ENCODE assay signal across 1 cellular context in the genomic region with DNA sequence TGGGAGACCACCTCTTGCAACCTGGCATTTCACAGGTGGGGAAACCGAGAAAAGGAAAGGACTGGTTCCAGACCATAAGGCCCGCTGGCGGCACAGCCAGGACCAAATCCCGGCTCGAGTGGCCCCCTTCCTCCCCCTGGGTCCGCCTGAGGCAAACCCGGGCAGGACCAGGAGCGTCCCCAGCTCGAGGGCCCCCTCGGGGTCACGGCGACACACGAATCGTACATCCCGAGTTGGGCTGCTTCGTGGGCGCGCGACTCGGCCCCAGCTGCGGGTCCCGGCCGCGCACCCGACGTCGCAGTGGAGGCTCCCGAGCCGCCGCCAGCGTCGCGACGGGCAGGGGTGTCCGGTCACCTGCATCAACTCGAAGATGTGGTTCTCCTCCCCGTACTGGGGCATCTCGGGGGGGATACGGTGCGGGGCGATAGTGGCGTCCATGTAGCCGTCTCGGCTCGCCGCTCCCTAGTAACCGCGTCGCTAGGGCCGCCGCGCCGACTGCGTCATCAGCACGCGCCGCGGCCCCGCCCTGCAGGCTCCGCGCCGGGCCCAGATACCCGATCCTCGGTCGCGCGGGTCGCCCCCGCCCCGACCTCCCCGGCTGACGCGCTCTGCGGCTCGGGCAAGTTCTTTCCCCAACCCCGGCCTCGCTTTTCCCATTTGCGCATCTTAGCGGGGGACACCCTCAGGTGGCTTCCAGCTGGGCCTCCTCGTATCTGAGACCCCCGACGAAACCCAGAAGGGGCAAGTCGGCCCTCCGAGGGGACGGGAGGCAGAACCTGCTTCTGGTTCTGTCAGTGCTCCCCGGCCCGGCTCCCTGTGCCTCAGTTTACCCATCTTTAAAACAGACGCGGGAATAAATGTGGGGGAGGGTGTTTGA.
TF ChIP-seq lines count a peak whose summit lies in the region.

Gene AK8, minus strand, starts transcription at position 467 of the 877 bp plus-strand sequence. Its CDS starts 29 bp downstream, at position 438.

TF ChIP-seq in K562, 482 proteins besides CTCF, POLR2A, EP300 and RAD21 (continued from another document and continues in another):
- TF ChIP-seq CREB3L1 (IDR thresholded peaks at IDR 0.05; ENCODE audit: borderline replicate concordance, low read depth) (no peak; the same call in 1 of the 2 replicates), SMAD3 (CRISPR knock-in tag; conservative IDR thresholded peaks at IDR 0.05) (no peak), HDAC3 (IDR thresholded peaks at IDR 0.05; ENCODE audit: borderline replicate concordance, partially characterized antibody) (no peak), CEBPZ (IDR thresholded peaks at IDR 0.05; ENCODE audit: borderline replicate concordance, low read depth, low read length) (no peak), NCOA6 (IDR thresholded peaks at IDR 0.05) (peak; percentile 98), SAFB2 (IDR thresholded peaks at IDR 0.05; ENCODE audit: borderline replicate concordance, low read depth, low read length, severe bottlenecking) (no peak), HCFC1 (IDR thresholded peaks at IDR 0.05; ENCODE audit: low read depth, low read length) (peak; percentile 86), CCNT2 (IDR thresholded peaks at IDR 0.05; ENCODE audit: borderline replicate concordance, extremely low read depth, insufficient read length, low read depth, low read length) (peak; percentile 72), JUND (IDR thresholded peaks at IDR 0.05; ENCODE audit: borderline replicate concordance, low read depth, low read length) (peak; percentile 41; the same call in 1 of the 2 replicates), JUND (tag; IDR thresholded peaks at IDR 0.05; ENCODE audit: borderline replicate concordance, low read depth, low read length) (no peak; the same call in 2 of the 3 replicates), RCOR1 (IDR thresholded peaks at IDR 0.05; ENCODE audit: borderline replicate concordance in 1 of 2, low read depth in 2 of 2, low read length in 2 of 2) (peak in 1 of 2 experiments; percentile 45; a peak in 1 of 4 replicates), POLR2AphosphoS5 (IDR thresholded peaks at IDR 0.05; ENCODE audit: control insufficient read depth, insufficient read depth, low read depth, low read length) (no peak), TAF9B (IDR thresholded peaks at IDR 0.05; ENCODE audit: partially characterized antibody) (no peak), TOE1 (IDR thresholded peaks at IDR 0.05; ENCODE audit: borderline replicate concordance) (0 out of 2 replicates have a peak, but pooled peaks have one; percentile 25), TOE1 (CRISPR knock-in tag; IDR thresholded peaks at IDR 0.05; ENCODE audit: borderline replicate concordance, low read depth) (no peak), ZSCAN32 (CRISPR knock-in tag; IDR thresholded peaks at IDR 0.05) (no peak), ZNF830 (CRISPR knock-in tag; IDR thresholded peaks at IDR 0.05) (peak; percentile 76; the same call in 1 of the 2 replicates), IRF2 (CRISPR knock-in tag; IDR thresholded peaks at IDR 0.05) (no peak), TARDBP (IDR thresholded peaks at IDR 0.05) (0 out of 2 replicates have a peak, but pooled peaks have one; percentile 54), TBL1XR1 (IDR thresholded peaks at IDR 0.05; ENCODE audit: low read length in 2 of 2) (peak in 1 of 2 experiments; percentile 81; a peak in 2 of 4 replicates), KDM2B (CRISPR knock-in tag; IDR thresholded peaks at IDR 0.05) (peak; percentile 23; the same call in 1 of the 2 replicates), HMGN3 (IDR thresholded peaks at IDR 0.05; ENCODE audit: borderline replicate concordance, extremely low read depth, insufficient read length, low read depth, low read length) (peak; percentile 55), SIN3A (IDR thresholded peaks at IDR 0.05; ENCODE audit: borderline replicate concordance in 2 of 2, control insufficient read depth in 1 of 2, low read depth in 2 of 2, low read length in 2 of 2) (peak; percentile 96 to 97), GTF2E2 (tag; IDR thresholded peaks at IDR 0.05) (no peak), MTA3 (IDR thresholded peaks at IDR 0.05; ENCODE audit: borderline replicate concordance) (peak; percentile 65; the same call in 1 of the 2 replicates), CBFA2T2 (conservative IDR thresholded peaks at IDR 0.05) (no peak), MTA1 (IDR thresholded peaks at IDR 0.05; ENCODE audit: borderline replicate concordance) (peak; percentile 97), ZNF764 (CRISPR knock-in tag; IDR thresholded peaks at IDR 0.05; ENCODE audit: low read depth) (no peak), U2AF2 (optimal IDR thresholded peaks at IDR 0.05; ENCODE audit: low read depth, low read length) (no peak), ZNF133 (CRISPR knock-in tag; IDR thresholded peaks at IDR 0.05) (no peak), ZFP1 (CRISPR knock-in tag; IDR thresholded peaks at IDR 0.05) (no peak), PHF8 (IDR thresholded peaks at IDR 0.05; ENCODE audit: borderline replicate concordance, low read length) (peak; percentile 81; the same call in 1 of the 2 replicates), TEAD1 (CRISPR knock-in tag; IDR thresholded peaks at IDR 0.05) (peak in 1 of 2 experiments; percentile 61; a peak in 1 of 4 replicates), ZKSCAN1 (IDR thresholded peaks at IDR 0.05; ENCODE audit: low read depth, low read length) (no peak; the same call in 1 of the 2 replicates), ARID2 (IDR thresholded peaks at IDR 0.05) (no peak), NFATC3 (IDR thresholded peaks at IDR 0.05) (no peak), YBX1 (IDR thresholded peaks at IDR 0.05) (no peak), ZBTB17 (CRISPR knock-in tag; IDR thresholded peaks at IDR 0.05) (0 out of 2 replicates have a peak, but pooled peaks have one; percentile 48), HNRNPH1 (optimal IDR thresholded peaks at IDR 0.05; ENCODE audit: low read depth, low read length) (no peak), NR2C2 (CRISPR knock-in tag; IDR thresholded peaks at IDR 0.05) (no peak), NR2C2 (tag; IDR thresholded peaks at IDR 0.05) (peak; percentile 63), POLR2B (IDR thresholded peaks at IDR 0.05; ENCODE audit: low read depth, partially characterized antibody) (peak; percentile 31), DNMT1 (IDR thresholded peaks at IDR 0.05) (no peak), HNRNPK (IDR thresholded peaks at IDR 0.05; ENCODE audit: low read depth, low read length, poor library complexity, severe bottlenecking) (no peak), HMG20A (CRISPR knock-in tag; conservative IDR thresholded peaks at IDR 0.05) (no peak)
- TF ChIP-seq, protein P1, sequence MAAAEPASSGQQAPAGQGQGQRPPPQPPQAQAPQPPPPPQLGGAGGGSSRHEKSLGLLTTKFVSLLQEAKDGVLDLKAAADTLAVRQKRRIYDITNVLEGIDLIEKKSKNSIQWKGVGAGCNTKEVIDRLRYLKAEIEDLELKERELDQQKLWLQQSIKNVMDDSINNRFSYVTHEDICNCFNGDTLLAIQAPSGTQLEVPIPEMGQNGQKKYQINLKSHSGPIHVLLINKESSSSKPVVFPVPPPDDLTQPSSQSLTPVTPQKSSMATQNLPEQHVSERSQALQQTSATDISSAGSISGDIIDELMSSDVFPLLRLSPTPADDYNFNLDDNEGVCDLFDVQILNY (CRISPR knock-in tag; IDR thresholded peaks at IDR 0.05), result no peak
- TF ChIP-seq, protein P2, sequence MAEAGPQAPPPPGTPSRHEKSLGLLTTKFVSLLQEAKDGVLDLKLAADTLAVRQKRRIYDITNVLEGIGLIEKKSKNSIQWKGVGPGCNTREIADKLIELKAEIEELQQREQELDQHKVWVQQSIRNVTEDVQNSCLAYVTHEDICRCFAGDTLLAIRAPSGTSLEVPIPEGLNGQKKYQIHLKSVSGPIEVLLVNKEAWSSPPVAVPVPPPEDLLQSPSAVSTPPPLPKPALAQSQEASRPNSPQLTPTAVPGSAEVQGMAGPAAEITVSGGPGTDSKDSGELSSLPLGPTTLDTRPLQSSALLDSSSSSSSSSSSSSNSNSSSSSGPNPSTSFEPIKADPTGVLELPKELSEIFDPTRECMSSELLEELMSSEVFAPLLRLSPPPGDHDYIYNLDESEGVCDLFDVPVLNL (CRISPR knock-in tag; IDR thresholded peaks at IDR 0.05; ENCODE audit: low read depth), result no peak
- TF ChIP-seq, protein P3, sequence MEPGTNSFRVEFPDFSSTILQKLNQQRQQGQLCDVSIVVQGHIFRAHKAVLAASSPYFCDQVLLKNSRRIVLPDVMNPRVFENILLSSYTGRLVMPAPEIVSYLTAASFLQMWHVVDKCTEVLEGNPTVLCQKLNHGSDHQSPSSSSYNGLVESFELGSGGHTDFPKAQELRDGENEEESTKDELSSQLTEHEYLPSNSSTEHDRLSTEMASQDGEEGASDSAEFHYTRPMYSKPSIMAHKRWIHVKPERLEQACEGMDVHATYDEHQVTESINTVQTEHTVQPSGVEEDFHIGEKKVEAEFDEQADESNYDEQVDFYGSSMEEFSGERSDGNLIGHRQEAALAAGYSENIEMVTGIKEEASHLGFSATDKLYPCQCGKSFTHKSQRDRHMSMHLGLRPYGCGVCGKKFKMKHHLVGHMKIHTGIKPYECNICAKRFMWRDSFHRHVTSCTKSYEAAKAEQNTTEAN (CRISPR knock-in tag; IDR thresholded peaks at IDR 0.05), result peak; percentile 53; the same call in 1 of the 2 replicates
- TF ChIP-seq, protein P4, sequence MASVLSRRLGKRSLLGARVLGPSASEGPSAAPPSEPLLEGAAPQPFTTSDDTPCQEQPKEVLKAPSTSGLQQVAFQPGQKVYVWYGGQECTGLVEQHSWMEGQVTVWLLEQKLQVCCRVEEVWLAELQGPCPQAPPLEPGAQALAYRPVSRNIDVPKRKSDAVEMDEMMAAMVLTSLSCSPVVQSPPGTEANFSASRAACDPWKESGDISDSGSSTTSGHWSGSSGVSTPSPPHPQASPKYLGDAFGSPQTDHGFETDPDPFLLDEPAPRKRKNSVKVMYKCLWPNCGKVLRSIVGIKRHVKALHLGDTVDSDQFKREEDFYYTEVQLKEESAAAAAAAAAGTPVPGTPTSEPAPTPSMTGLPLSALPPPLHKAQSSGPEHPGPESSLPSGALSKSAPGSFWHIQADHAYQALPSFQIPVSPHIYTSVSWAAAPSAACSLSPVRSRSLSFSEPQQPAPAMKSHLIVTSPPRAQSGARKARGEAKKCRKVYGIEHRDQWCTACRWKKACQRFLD (CRISPR knock-in tag; IDR thresholded peaks at IDR 0.05), result 0 out of 2 replicates have a peak, but pooled peaks have one; percentile 53
- TF ChIP-seq, protein P5, sequence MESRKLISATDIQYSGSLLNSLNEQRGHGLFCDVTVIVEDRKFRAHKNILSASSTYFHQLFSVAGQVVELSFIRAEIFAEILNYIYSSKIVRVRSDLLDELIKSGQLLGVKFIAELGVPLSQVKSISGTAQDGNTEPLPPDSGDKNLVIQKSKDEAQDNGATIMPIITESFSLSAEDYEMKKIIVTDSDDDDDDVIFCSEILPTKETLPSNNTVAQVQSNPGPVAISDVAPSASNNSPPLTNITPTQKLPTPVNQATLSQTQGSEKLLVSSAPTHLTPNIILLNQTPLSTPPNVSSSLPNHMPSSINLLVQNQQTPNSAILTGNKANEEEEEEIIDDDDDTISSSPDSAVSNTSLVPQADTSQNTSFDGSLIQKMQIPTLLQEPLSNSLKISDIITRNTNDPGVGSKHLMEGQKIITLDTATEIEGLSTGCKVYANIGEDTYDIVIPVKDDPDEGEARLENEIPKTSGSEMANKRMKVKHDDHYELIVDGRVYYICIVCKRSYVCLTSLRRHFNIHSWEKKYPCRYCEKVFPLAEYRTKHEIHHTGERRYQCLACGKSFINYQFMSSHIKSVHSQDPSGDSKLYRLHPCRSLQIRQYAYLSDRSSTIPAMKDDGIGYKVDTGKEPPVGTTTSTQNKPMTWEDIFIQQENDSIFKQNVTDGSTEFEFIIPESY (CRISPR knock-in tag; IDR thresholded peaks at IDR 0.05), result 0 out of 2 replicates have a peak, but pooled peaks have one; percentile 14
